ENCODE assay signal across 11 cellular contexts in the genomic region with DNA sequence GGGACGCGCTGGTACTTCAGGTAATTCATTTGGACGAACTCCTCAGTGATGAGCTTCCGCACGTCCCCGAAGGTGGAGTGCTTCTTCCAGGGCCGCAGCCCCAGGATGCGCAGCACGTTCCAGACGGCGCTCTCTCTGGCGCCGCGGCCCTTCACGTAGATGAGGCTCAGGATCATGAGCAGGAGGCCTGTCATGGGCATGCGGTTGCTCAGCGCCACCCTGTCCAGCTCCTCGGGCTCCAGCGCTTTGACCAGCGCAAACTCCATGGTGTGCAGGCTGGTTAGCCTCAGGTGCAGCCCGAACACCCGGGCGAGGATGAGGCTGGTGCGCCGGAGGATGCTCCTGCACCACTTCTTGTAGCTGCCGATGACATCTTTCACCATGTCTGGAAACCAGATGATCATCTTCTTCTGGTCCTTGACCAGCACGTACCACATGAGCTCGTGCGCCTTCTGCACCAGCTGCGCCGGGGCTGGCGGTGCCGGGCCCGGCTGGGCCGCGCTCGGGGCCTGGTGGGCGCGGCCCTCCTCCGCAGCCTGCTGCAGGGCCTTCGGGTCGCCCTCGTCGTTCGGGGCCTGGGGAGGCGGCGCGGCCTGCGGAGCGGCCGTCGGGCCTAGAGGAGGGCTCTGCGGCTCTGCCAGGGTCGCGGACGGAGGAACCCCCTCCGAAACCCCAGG. TPM values are rescaled to one million over a fixed set of nuclear protein-coding genes. Genes with fewer than 3 reads are reported as not detected.
DNase-seq lines count a peak whose midpoint lies in the region; ATAC-seq, FAIRE-seq and TF ChIP-seq lines count a peak whose summit lies in the region.
"Had no signal": no experiment of that assay in that cellular context is flagged by ENCODE, and none has a peak within 500 bp of the region (broad histone marks: within the 10 kb centered on the region; RNA-seq: fewer than 3 reads in every experiment).

No MANE protein-coding gene starts in this region.

- H3K9ac ChIP-seq in colonic mucosa (ENCODE audit: low read depth in 2 of 2, low read length in 2 of 2): peak overlapping the region; percentile 46 to 60

- no peak for TF ChIP-seq CTCF in colonic mucosa (IDR thresholded peaks at IDR 0.05)
- TF ChIP-seq CTCF in kidney epithelial cell (IDR thresholded peaks at IDR 0.05; ENCODE audit: insufficient read depth, low read length, poor library complexity, severe bottlenecking): no peak

- peak; percentile 27 for ATAC-seq in HG02759 (IDR thresholded peaks at IDR 0.05; ENCODE audit: unreplicated experiment)
- ATAC-seq: activated CD4-positive, CD25-positive, alpha-beta regulatory T cell treated with anti-CD3 and anti-CD28 coated beads, Interleukin-2, amount 50 U/mL, for 24 hours had no signal

- H3K27ac ChIP-seq in colonic mucosa (no peak overlapping the region), small intestine (ENCODE audit: low read depth in 1 of 2, low read length in 1 of 2) (peak overlapping the region; percentile 16 to 36)

- H3K27me3 ChIP-seq in colonic mucosa (no peaks in the 10 kb centered on the region), kidney epithelial cell (ENCODE audit: control insufficient read depth, insufficient read depth, low read length) (no peaks in the 10 kb centered on the region), small intestine (ENCODE audit: control insufficient read depth in 2 of 2, insufficient read depth in 2 of 2, low read length in 2 of 2) (no peaks in the 10 kb centered on the region)

- H3K4me1 ChIP-seq in colonic mucosa (no peaks in the 10 kb centered on the region), small intestine (ENCODE audit: control insufficient read depth in 2 of 2, insufficient read depth in 1 of 2, low read depth in 1 of 2, low read length in 1 of 2) (no peaks in the 10 kb centered on the region)

- DNase-seq in colonic mucosa (peak; percentile 18), kidney epithelial cell (ENCODE audit: low read depth) (no peak), small intestine (no peak), NOMO-1 treated with dmso at 0.1 percent for 144 hours (lab: John Stamatoyannopoulos, UW; ENCODE audit: unreplicated experiment) (no peak), SW480 (ENCODE audit: low spot score) (no peak), midbrain (lab: John Stamatoyannopoulos, UW) (no peak), NCI-H748 treated with DMSO at 0.1 percent for 48 hours (lab: John Stamatoyannopoulos, UW) (no peak)
- DNase-seq: NCI-H2107 had no signal

- H3K4me3 ChIP-seq in colonic mucosa (peak overlapping the region; percentile 48), kidney epithelial cell (ENCODE audit: low read depth, low read length) (peak overlapping the region; percentile 58), small intestine (ENCODE audit: low read depth in 1 of 2, low read length in 2 of 2) (peak overlapping the region; percentile 26 to 62)

- H3K36me3 ChIP-seq in colonic mucosa (no peaks in the 10 kb centered on the region), kidney epithelial cell (ENCODE audit: control insufficient read depth, insufficient read depth, low read length) (no peaks in the 10 kb centered on the region), small intestine (ENCODE audit: control insufficient read depth in 2 of 2, insufficient read depth in 2 of 2, low read length in 2 of 2) (no peaks in the 10 kb centered on the region)

- FAIRE-seq in small intestine (lab: Jason Lieb, UNC): no peak
- FAIRE-seq: colon had no signal

- H3K9me3 ChIP-seq in colonic mucosa: no peaks in the 10 kb centered on the region
- no peaks in the 10 kb centered on the region for H3K9me3 ChIP-seq in small intestine (ENCODE audit: control insufficient read depth, low read depth)

- intact Hi-C loops in colonic mucosa (cut with DNase I): no loop called here

- 39 to 47% (median 44%) methylated on average over 50 to 57 of the region's 57 CpGs for WGBS in small intestine, 3 donors

RNA-seq across cellular contexts. Expression of a gene that starts 0.5 kb away (rescaled TPM):
- 10 to 100 TPM; 16.0 to 17.8 TPM for total RNA-seq in colonic mucosa
- 75.0 and 88.9 TPM in 2 replicates for total RNA-seq in kidney epithelial cell
- 10 to 100 TPM in 2 of 3 donors, 1 to 10 TPM in 1; 7.6 to 37.4 (median 12.7) TPM for polyA plus RNA-seq in small intestine

RNA-seq across cellular contexts. Expression of a gene that starts 38.9 kb away (rescaled TPM):
- total RNA-seq in colonic mucosa (under 1 TPM; 0.08 to 0.10 TPM), kidney epithelial cell (0.88 and 1.4 TPM in 2 replicates)
- under 1 TPM in 1 of 3 donors, not detected in 2; 0.15 TPM for polyA plus RNA-seq in small intestine
